In genomic region chr5:42274913-42275312, GRCh38 we compare ENCODE assay signal across 1 cellular context.
TF ChIP-seq lines count a peak whose summit lies in the region.

No MANE protein-coding gene starts in this region.

TF ChIP-seq in WTC11, 78 proteins besides CTCF, POLR2A, EP300 and RAD21:
- TF ChIP-seq RELA (CRISPR knock-in tag; IDR thresholded peaks at IDR 0.05; ENCODE audit: borderline replicate concordance) = no peak
- no peak for TF ChIP-seq ZNF425 (CRISPR knock-in tag; conservative IDR thresholded peaks at IDR 0.05)
- peak; percentile 52; the same call in 1 of the 2 replicates for TF ChIP-seq USF2 (CRISPR knock-in tag; IDR thresholded peaks at IDR 0.05)
